In the genomic region with DNA sequence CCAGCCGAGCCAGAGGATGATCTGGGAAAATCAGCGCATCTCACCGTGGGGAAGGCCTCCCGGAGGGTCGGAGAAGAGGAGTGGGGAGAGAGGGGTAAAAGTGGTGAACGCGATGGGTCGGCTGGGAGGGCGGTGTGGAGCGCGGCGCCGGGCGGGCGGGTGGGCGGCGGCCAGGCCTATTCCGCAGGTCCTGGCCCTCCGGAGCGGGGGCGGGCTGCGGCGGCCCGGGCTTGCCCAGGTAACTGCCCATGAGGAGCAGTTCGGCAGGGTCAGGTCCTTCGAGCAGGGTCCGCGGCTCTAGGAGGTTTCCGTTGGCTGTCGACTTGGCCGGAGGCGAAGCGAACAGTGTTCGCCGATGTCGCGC, we compare ENCODE assay signal across 10 cellular contexts. TPM values are rescaled to one million over a fixed set of nuclear protein-coding genes. Genes with fewer than 3 reads are reported as not detected.
A peak's percentile ranks its signal among the peaks of the same experiment; 100 is the strongest.
DNase-seq lines count a peak whose midpoint lies in the region; ATAC-seq, FAIRE-seq and TF ChIP-seq lines count a peak whose summit lies in the region.
"Not testable (repeated sequence)": the region's sequence is repeated elsewhere in the genome, so short reads cannot be mapped to it uniquely, and the experiment has no call there.
"Had no signal": no experiment of that assay in that cellular context is flagged by ENCODE, and none has a peak within 500 bp of the region (broad histone marks: within the 10 kb centered on the region; RNA-seq: fewer than 3 reads in every experiment).

No MANE protein-coding gene starts in this region.

- CTCF ChIA-PET in A549 (lab: Yijun Ruan, JAX); endothelial cell of umbilical vein (lab: Charles Lee): not testable (repeated sequence)

- not testable (repeated sequence) for H3K9me1 ChIP-seq in endothelial cell of umbilical vein (replicated peaks; ENCODE audit: control insufficient read depth, extremely low read depth, insufficient read depth, low read length)

- not testable (repeated sequence) for BruUV-seq in endothelial cell of umbilical vein (replicated peaks; lab: Mats Ljungman, UMichigan)

- peak overlapping the region; percentile 52 for H3K27ac Mint-ChIP-seq in activated T-helper 17 cell treated with anti-CD3 and anti-CD28 coated beads, Interleukin-2, amount 50 U/mL, for 72 hours

- peaks cover 13% of the 10 kb centered on the region for H3K4me1 Mint-ChIP-seq in activated T-helper 17 cell treated with anti-CD3 and anti-CD28 coated beads, Interleukin-2, amount 50 U/mL, for 72 hours

- not testable (repeated sequence) for H3K27me3 Mint-ChIP-seq in activated T-helper 17 cell treated with anti-CD3 and anti-CD28 coated beads, Interleukin-2, amount 50 U/mL, for 72 hours

- WGBS in A549 (ENCODE audit: missing lambda C conversion rate) = 0% methylated on average over 3 of the region's 37 CpGs
- 0 to 1% (median 0%) methylated on average over 2 to 20 of the region's 37 CpGs for WGBS in psoas muscle, 3 donors

- H3K9me3 ChIP-seq in A549; endothelial cell of umbilical vein (replicated peaks; ENCODE audit: control insufficient read depth, insufficient read depth, low read length); psoas muscle: not testable (repeated sequence)

- peak; percentile 71; a peak in 5 of 6 replicates for ATAC-seq in A549
- peak; percentile 30 for ATAC-seq in GM19043 (IDR thresholded peaks at IDR 0.05; ENCODE audit: low read depth, unreplicated experiment)
- ATAC-seq in HG02870 (IDR thresholded peaks at IDR 0.05; ENCODE audit: unreplicated experiment) = peak; percentile 39
- peak; percentile 52 for ATAC-seq in activated T-helper 17 cell treated with anti-CD3 and anti-CD28 coated beads, Interleukin-2, amount 50 U/mL, for 72 hours (replicated peaks)
- ATAC-seq in left colon = peak; percentile 60
- ATAC-seq in psoas muscle = peak; percentile 51 to 71 (median 60)

- not testable (repeated sequence) for TF ChIP-seq RAD21 in A549 (conservative IDR thresholded peaks at IDR 0.05 in 1 of 2, IDR thresholded peaks at IDR 0.05 in 1 of 2)

- not testable (repeated sequence) for H3K4me1 ChIP-seq in A549; endothelial cell of umbilical vein (ENCODE audit: control insufficient read depth, extremely low read depth, insufficient read depth, low read length); psoas muscle

- H3K4me2 ChIP-seq in A549 (peak overlapping the region; percentile 64), endothelial cell of umbilical vein (ENCODE audit: insufficient read depth, low read length) (peak overlapping the region; percentile 55)

- H3K27me3 ChIP-seq in endothelial cell of umbilical vein (ENCODE audit: control insufficient read depth in 2 of 2, insufficient read depth in 2 of 2, low read length in 2 of 2); psoas muscle (ENCODE audit: insufficient read depth in 3 of 3, low read length in 2 of 3): not testable (repeated sequence)

- not testable (repeated sequence) for FAIRE-seq in A549 (lab: Jason Lieb, UNC); endothelial cell of umbilical vein (lab: Jason Lieb, UNC)

- dilution Hi-C loops in endothelial cell of umbilical vein (cut with MboI; ENCODE audit: extremely low pct_ligation_motif_present, low sequenced_read_pairs) = not testable (repeated sequence)

- TF ChIP-seq POLR2A in A549 (IDR thresholded peaks at IDR 0.05; ENCODE audit: low read length); NB4 (IDR thresholded peaks at IDR 0.05; ENCODE audit: extremely low read depth, insufficient read length); endothelial cell of umbilical vein (IDR thresholded peaks at IDR 0.05; ENCODE audit: low read depth, low read length): not testable (repeated sequence)

- not testable (repeated sequence) for H4K20me1 ChIP-seq in endothelial cell of umbilical vein (replicated peaks; ENCODE audit: control insufficient read depth, extremely low read depth, insufficient read depth, low read length)

- H3K36me3 ChIP-seq in endothelial cell of umbilical vein (ENCODE audit: control insufficient read depth in 2 of 2, extremely low read depth in 1 of 2, insufficient read depth in 2 of 2, low read length in 2 of 2) (peaks cover 4 to 15% of the 10 kb centered on the region in 2 experiments), psoas muscle (ENCODE audit: insufficient read depth in 1 of 2, low read depth in 1 of 2) (peaks cover 0 to 40% of the 10 kb centered on the region in 2 donors)

- H3K27ac ChIP-seq in A549 (peak overlapping the region; percentile 59 to 85; a peak in 5 of 6 replicates), psoas muscle (peak overlapping the region; percentile 86)
- H3K27ac ChIP-seq in endothelial cell of umbilical vein (ENCODE audit: insufficient read depth, low read depth, low read length) = not testable (repeated sequence)

- POLR2A ChIA-PET in A549 (lab: Yijun Ruan, JAX); endothelial cell of umbilical vein (lab: Charles Lee): not testable (repeated sequence)

- TF ChIP-seq EP300 in A549 (IDR thresholded peaks at IDR 0.05) = not testable (repeated sequence)

- not testable (repeated sequence) for TF ChIP-seq CTCF in A549 (IDR thresholded peaks at IDR 0.05); NB4 (IDR thresholded peaks at IDR 0.05; ENCODE audit: low read depth, low read length); endothelial cell of umbilical vein (IDR thresholded peaks at IDR 0.05; ENCODE audit: extremely low read depth in 1 of 2, insufficient read depth in 1 of 2, low read depth in 1 of 2, low read length in 2 of 2); psoas muscle (IDR thresholded peaks at IDR 0.05)

- H3K4me3 Mint-ChIP-seq in activated T-helper 17 cell treated with anti-CD3 and anti-CD28 coated beads, Interleukin-2, amount 50 U/mL, for 72 hours = peak overlapping the region; percentile 67

- not testable (repeated sequence) for DNase-seq in A549 (ENCODE audit: low read depth in 1 of 2, low spot score in 1 of 2); NB4 (ENCODE audit: low read depth); endothelial cell of umbilical vein (ENCODE audit: low read depth, low spot score); left colon; psoas muscle

- peaks cover 53% of the 10 kb centered on the region for H3K36me3 Mint-ChIP-seq in activated T-helper 17 cell treated with anti-CD3 and anti-CD28 coated beads, Interleukin-2, amount 50 U/mL, for 72 hours (ENCODE audit: low read depth)

- peaks cover 11% of the 10 kb centered on the region for H3K79me2 ChIP-seq in endothelial cell of umbilical vein (ENCODE audit: control insufficient read depth, insufficient read depth, low read length)

- not testable (repeated sequence) for H2AFZ ChIP-seq in endothelial cell of umbilical vein (ENCODE audit: low read depth, low read length)

- H3K9ac ChIP-seq in endothelial cell of umbilical vein (replicated peaks; ENCODE audit: extremely low read depth, insufficient read depth, low read length) = not testable (repeated sequence)

- intact Hi-C loops in endothelial cell of umbilical vein (cut with micrococcal nuclease); left colon (cut with DNase I, micrococcal nuclease); psoas muscle (cut with DNase I): not testable (repeated sequence)

- H3K9me3 Mint-ChIP-seq in activated T-helper 17 cell treated with anti-CD3 and anti-CD28 coated beads, Interleukin-2, amount 50 U/mL, for 72 hours = not testable (repeated sequence)

- H3K4me3 ChIP-seq in A549 = peak overlapping the region; percentile 71
- peak overlapping the region; percentile 67 for H3K4me3 ChIP-seq in NB4 (ENCODE audit: low read depth, low read length)
- H3K4me3 ChIP-seq in endothelial cell of umbilical vein (replicated peaks in 1 of 3; ENCODE audit: insufficient read depth in 1 of 3, low read depth in 1 of 3, low read length in 3 of 3) = peak overlapping the region in 1 of 3 experiments; percentile 37
- H3K4me3 ChIP-seq in psoas muscle = peak overlapping the region; percentile 71

RNA-seq across cellular contexts. Expression of a gene that starts 44.0 kb away (rescaled TPM):
- polyA plus RNA-seq in A549 (2011; rRNA removed) (11.0 and 22.5 TPM in 2 replicates), A549 (2017; fragmentation: RNase III; extraction: RNeasy Plus Mini Kit Qiagen cat#74134 plus additional on column Dnase treatment) (24.4 to 25.8 TPM (median 25.4 TPM) in 3 replicates), endothelial cell of umbilical vein (10.3 and 15.4 TPM in 2 replicates), psoas muscle (10 to 100 TPM in 1 of 3 donors, 1 to 10 TPM in 2; 7.9 to 18.8 (median 9.2) TPM)
- polyA plus RNA-seq in A549 (2012; cell fraction: cytosol; rRNA removed) = 12.8 and 13.6 TPM in 2 replicates
- 27.1 and 37.3 TPM in 2 replicates for polyA plus RNA-seq in A549 (2012; cell fraction: nucleus; rRNA removed)
- 35.9 and 41.1 TPM in 2 replicates for polyA minus RNA-seq in A549 (2011; rRNA and poly(A)+ RNA removed)
- total RNA-seq in activated T-helper 17 cell treated with anti-CD3 and anti-CD28 coated beads, Interleukin-2, amount 50 U/mL, for 72 hours = 100 to 1,000 TPM; 108 to 220 TPM
- total RNA-seq in endothelial cell of umbilical vein (45.6 and 50.3 TPM in 2 replicates), left colon (10 to 100 TPM; 25.7 to 35.9 TPM), psoas muscle (10 to 100 TPM; 19.4 to 29.3 (median 23.1) TPM)
- polyA plus RNA-seq in endothelial cell of umbilical vein (2011; cell fraction: cytosol; rRNA removed) = 13.5 and 18.1 TPM in 2 replicates
- polyA plus RNA-seq in endothelial cell of umbilical vein (2011; cell fraction: nucleus; rRNA removed) = 38.7 and 40.1 TPM in 2 replicates
- 24.2 and 36.9 TPM in 2 replicates for polyA plus RNA-seq in endothelial cell of umbilical vein (2012)
- 24.9 and 33.6 TPM in 2 replicates for polyA minus RNA-seq in endothelial cell of umbilical vein
- 20.0 TPM for polyA minus RNA-seq in endothelial cell of umbilical vein (2011; cell fraction: cytosol; rRNA and poly(A)+ RNA removed)
- 18.7 and 31.6 TPM in 2 replicates for polyA minus RNA-seq in endothelial cell of umbilical vein (2011; cell fraction: nucleus; rRNA and poly(A)+ RNA removed)

RNA-seq across cellular contexts. Expression of a gene that starts 46.7 kb away (rescaled TPM):
- polyA plus RNA-seq in A549 (2011; rRNA removed) (0.63 and 0.97 TPM in 2 replicates), A549 (2017; fragmentation: RNase III; extraction: RNeasy Plus Mini Kit Qiagen cat#74134 plus additional on column Dnase treatment) (2.0 to 2.9 TPM (median 2.5 TPM) in 3 replicates), endothelial cell of umbilical vein (0.89 and 1.6 TPM in 2 replicates), psoas muscle (under 1 TPM; 0.13 to 0.79 (median 0.44) TPM)
- 0.52 and 0.66 TPM in 2 replicates for polyA plus RNA-seq in A549 (2012; cell fraction: cytosol; rRNA removed)
- 14.0 and 18.6 TPM in 2 replicates for polyA plus RNA-seq in A549 (2012; cell fraction: nucleus; rRNA removed)
- polyA minus RNA-seq in A549 (2011; rRNA and poly(A)+ RNA removed) = 0.58 and 1.0 TPM in 2 replicates
- 1 to 10 TPM; 3.2 to 8.6 TPM for total RNA-seq in activated T-helper 17 cell treated with anti-CD3 and anti-CD28 coated beads, Interleukin-2, amount 50 U/mL, for 72 hours
- total RNA-seq in endothelial cell of umbilical vein (1.2 and 2.0 TPM in 2 replicates), left colon (1 to 10 TPM; 4.2 to 6.4 TPM), psoas muscle (under 1 TPM in 3 of 4 donors, not detected in 1; 0.27 to 0.92 (median 0.36) TPM)
- 0.06 TPM in 2 replicates for polyA plus RNA-seq in endothelial cell of umbilical vein (2011; cell fraction: cytosol; rRNA removed)
- polyA plus RNA-seq in endothelial cell of umbilical vein (2011; cell fraction: nucleus; rRNA removed) = 3.7 and 6.3 TPM in 2 replicates
- polyA plus RNA-seq in endothelial cell of umbilical vein (2012) = 1.2 and 1.3 TPM in 2 replicates
- 1.00 and 2.3 TPM in 2 replicates for polyA minus RNA-seq in endothelial cell of umbilical vein
- polyA minus RNA-seq in endothelial cell of umbilical vein (2011; cell fraction: cytosol; rRNA and poly(A)+ RNA removed) = 1.9 TPM
- 2.0 and 6.5 TPM in 2 replicates for polyA minus RNA-seq in endothelial cell of umbilical vein (2011; cell fraction: nucleus; rRNA and poly(A)+ RNA removed)

RNA-seq across cellular contexts. Expression of a gene that starts 50.0 kb away (rescaled TPM):
- polyA plus RNA-seq in A549 (2011; rRNA removed) (not detected in 2 replicates), A549 (2017; fragmentation: RNase III; extraction: RNeasy Plus Mini Kit Qiagen cat#74134 plus additional on column Dnase treatment) (not detected in 3 replicates), endothelial cell of umbilical vein (0.05 TPM in 1 of 2 replicates, not detected in the other), psoas muscle (under 1 TPM in 1 of 3 donors, not detected in 2; 0.01 TPM)
- not detected in 2 replicates for polyA plus RNA-seq in A549 (2012; cell fraction: cytosol; rRNA removed)
- polyA plus RNA-seq in A549 (2012; cell fraction: nucleus; rRNA removed) = 0.13 TPM in 1 of 2 replicates, not detected in the other
- polyA minus RNA-seq in A549 (2011; rRNA and poly(A)+ RNA removed) = not detected in 2 replicates
- total RNA-seq in activated T-helper 17 cell treated with anti-CD3 and anti-CD28 coated beads, Interleukin-2, amount 50 U/mL, for 72 hours = under 1 TPM in 1 of 2 donors, not detected in 1; 0.24 TPM
- total RNA-seq in endothelial cell of umbilical vein (0.16 TPM in 1 of 2 replicates, not detected in the other), left colon (not detected), psoas muscle (under 1 TPM in 1 of 4 donors, not detected in 3; 0.28 TPM)
- polyA plus RNA-seq in endothelial cell of umbilical vein (2011; cell fraction: cytosol; rRNA removed) = 0.07 TPM in 1 of 2 replicates, not detected in the other
- 0.07 and 0.13 TPM in 2 replicates for polyA plus RNA-seq in endothelial cell of umbilical vein (2011; cell fraction: nucleus; rRNA removed)
- polyA plus RNA-seq in endothelial cell of umbilical vein (2012) = 0.23 and 0.41 TPM in 2 replicates
- 0.28 TPM in 1 of 2 replicates, not detected in the other for polyA minus RNA-seq in endothelial cell of umbilical vein
- polyA minus RNA-seq in endothelial cell of umbilical vein (2011; cell fraction: cytosol; rRNA and poly(A)+ RNA removed) = not detected
- polyA minus RNA-seq in endothelial cell of umbilical vein (2011; cell fraction: nucleus; rRNA and poly(A)+ RNA removed) = not detected in 2 replicates
- total RNA-seq: A172, cardiac septum had no signal
